ENCODE assay signal across 9 cellular contexts in the genomic region with DNA sequence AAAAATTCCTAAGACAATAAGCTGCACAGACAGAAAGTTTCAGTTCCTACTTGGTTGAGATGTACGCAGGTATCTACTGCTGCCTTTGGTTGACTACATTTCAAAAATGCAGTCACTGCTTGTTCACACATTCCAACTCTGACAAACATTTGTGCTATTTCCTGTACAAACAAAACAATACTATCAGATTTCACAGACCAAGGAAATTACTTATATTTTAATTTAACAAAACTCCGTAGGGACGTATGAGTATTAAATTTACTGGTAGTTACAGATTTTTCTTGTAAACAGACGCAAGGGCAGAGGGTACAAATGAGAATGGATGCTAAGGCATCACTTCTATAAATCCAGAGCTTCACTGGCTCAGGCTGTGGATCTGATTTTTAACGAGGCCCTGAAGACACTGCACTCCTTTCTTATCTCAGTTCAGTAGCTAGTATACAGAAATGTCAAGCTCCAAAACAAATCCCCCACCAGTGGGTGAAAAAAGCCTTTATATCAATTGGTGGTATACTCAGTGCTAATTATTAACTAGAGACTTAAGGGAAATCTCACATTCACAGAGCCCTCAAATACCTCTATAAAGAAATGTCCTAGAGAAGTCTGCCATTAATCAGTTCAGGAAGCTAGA. TPM values are rescaled to one million over a fixed set of nuclear protein-coding genes. Genes with fewer than 3 reads are reported as not detected.
DNase-seq lines count a peak whose midpoint lies in the region; ATAC-seq and TF ChIP-seq lines count a peak whose summit lies in the region.
"Had no signal": no experiment of that assay in that cellular context is flagged by ENCODE, and none has a peak within 500 bp of the region (broad histone marks: within the 10 kb centered on the region; RNA-seq: fewer than 3 reads in every experiment).

No MANE protein-coding gene starts in this region.

- no peak overlapping the region for H3K4me2 ChIP-seq in neuronal stem cell (ENCODE audit: insufficient read depth, low read length, poor library complexity, severe bottlenecking)

- H3K4ac ChIP-seq in neuronal stem cell (ENCODE audit: low read length): no peak overlapping the region

- no peaks in the 10 kb centered on the region for H3K79me1 ChIP-seq in neuronal stem cell (ENCODE audit: low read depth, low read length)

- DNase-seq in AG09309 (ENCODE audit: low read depth) (peak; percentile 21), LoVo (ENCODE audit: low spot score) (peak; percentile 8), fibroblast of the aortic adventitia (ENCODE audit: low read depth) (peak; percentile 67), mesenteric fat pad (ENCODE audit: low spot score) (no peak), neuronal stem cell (ENCODE audit: low spot score) (no peak), NOMO-1 (lab: John Stamatoyannopoulos, UW; ENCODE audit: unreplicated experiment in 2 of 2) (no peak)
- DNase-seq: NCI-H446 treated with DMSO at 0.1 percent for 48 hours had no signal

- H3K4me3 ChIP-seq in AG09309 (ENCODE audit: control insufficient read depth, low read depth, low read length): no peak overlapping the region
- no peak overlapping the region for H3K4me3 ChIP-seq in fibroblast of the aortic adventitia (ENCODE audit: low read depth, low read length)
- H3K4me3 ChIP-seq in neuronal stem cell (ENCODE audit: low read length in 2 of 2): no peak overlapping the region

- no peak overlapping the region for H2BK120ac ChIP-seq in neuronal stem cell (ENCODE audit: low read depth, low read length)

- no peak overlapping the region for H2BK15ac ChIP-seq in neuronal stem cell (ENCODE audit: low read length)

- no peak overlapping the region for H3K27ac ChIP-seq in neuronal stem cell (replicated peaks; ENCODE audit: low read length)

- no peaks in the 10 kb centered on the region for H3K4me1 ChIP-seq in neuronal stem cell (ENCODE audit: control insufficient read depth in 2 of 2, insufficient read depth in 1 of 2, low read depth in 1 of 2, low read length in 2 of 2)

- no peak overlapping the region for H3K14ac ChIP-seq in neuronal stem cell (ENCODE audit: low read length)

- H2AFZ ChIP-seq in neuronal stem cell (ENCODE audit: low read length): no peak overlapping the region

- H3K9me3 ChIP-seq in neuronal stem cell (replicated peaks in 1 of 2; ENCODE audit: control insufficient read depth in 2 of 2, insufficient read depth in 1 of 2, low read depth in 1 of 2, low read length in 2 of 2): peaks cover 5 to 13% of the 10 kb centered on the region in 2 donors

- no CpG with 5 or more reads among the region's 5 CpGs for WGBS in neuronal stem cell (ENCODE audit: extremely low coverage in 2 of 2, insufficient read length in 2 of 2, insufficient replicate concordance in 1 of 2), 2 donors

- no peak overlapping the region for H3K18ac ChIP-seq in neuronal stem cell (ENCODE audit: low read length)

- no peaks in the 10 kb centered on the region for H3K27me3 ChIP-seq in neuronal stem cell (ENCODE audit: control insufficient read depth in 3 of 3, insufficient read depth in 3 of 3, low read depth in 1 of 3, low read length in 3 of 3)

- no peak overlapping the region for H4K91ac ChIP-seq in neuronal stem cell (ENCODE audit: low read depth, low read length, poor library complexity)

- H3K23ac ChIP-seq in neuronal stem cell (ENCODE audit: low read depth, low read length, poor library complexity): no peak overlapping the region

- no peak overlapping the region for H2BK5ac ChIP-seq in neuronal stem cell (ENCODE audit: low read length)

- no peak overlapping the region for H2AK5ac ChIP-seq in neuronal stem cell (ENCODE audit: low read depth, low read length)

- no peak for TF ChIP-seq CTCF in AG09309 (IDR thresholded peaks at IDR 0.05; ENCODE audit: control insufficient read depth, insufficient read depth, low read depth, low read length, missing control alignments)
- TF ChIP-seq CTCF in fibroblast of the aortic adventitia (IDR thresholded peaks at IDR 0.05; ENCODE audit: insufficient read depth, low read length): no peak

- H3K9ac ChIP-seq in neuronal stem cell (ENCODE audit: low read depth, low read length, poor library complexity): no peak overlapping the region

- peaks cover 10 to 97% of the 10 kb centered on the region in 2 donors for H3K36me3 ChIP-seq in neuronal stem cell (replicated peaks in 1 of 2; ENCODE audit: control insufficient read depth in 2 of 2, insufficient read depth in 2 of 2, low read length in 2 of 2)

- no peak overlapping the region for H4K8ac ChIP-seq in neuronal stem cell (ENCODE audit: low read depth, low read length)

- H2BK12ac ChIP-seq in neuronal stem cell (ENCODE audit: low read length): no peak overlapping the region

- ATAC-seq in GM21528 (IDR thresholded peaks at IDR 0.05; ENCODE audit: low FRiP score, unreplicated experiment): peak; percentile 68
- no peak for ATAC-seq in HG03280 (IDR thresholded peaks at IDR 0.05; ENCODE audit: unreplicated experiment)

RNA-seq across cellular contexts. Expression of gene TTC32, which starts 31.7 kb away (rescaled TPM):
- total RNA-seq in fibroblast of the aortic adventitia (ENCODE audit: low replicate concordance): 9.3 and 34.1 TPM in 2 replicates
- total RNA-seq in mesenteric fat pad: 8.6 TPM
- polyA plus RNA-seq in neuronal stem cell (2013, experiment 1 of 2): 41.4 TPM
- polyA plus RNA-seq in neuronal stem cell (2013, experiment 2 of 2): 42.4 TPM

RNA-seq across cellular contexts. Expression of gene WDR35, which starts 56.4 kb away (rescaled TPM):
- total RNA-seq in fibroblast of the aortic adventitia (ENCODE audit: low replicate concordance): 21.0 and 22.1 TPM in 2 replicates
- 6.6 TPM for total RNA-seq in mesenteric fat pad
- 8.2 TPM for polyA plus RNA-seq in neuronal stem cell (2013, experiment 1 of 2)
- polyA plus RNA-seq in neuronal stem cell (2013, experiment 2 of 2): 8.1 TPM

Comparison
In these comparisons a context has a peak if more than half of its experiments do, and no peak if none do; other contexts are left out.
1. DNase-seq: peak in AG09309 (single experiment), LoVo (single experiment) and fibroblast of the aortic adventitia (single experiment); none in mesenteric fat pad (single experiment), neuronal stem cell (single experiment) and NOMO-1 (0 of 2).